ENCODE assay signal across 8 cellular contexts in genomic region chr6:52994789-52995078, GRCh38. TPM values are rescaled to one million over a fixed set of nuclear protein-coding genes. Genes with fewer than 3 reads are reported as not detected.
DNase-seq lines count a peak whose midpoint lies in the region; ATAC-seq and TF ChIP-seq lines count a peak whose summit lies in the region.

No MANE protein-coding gene starts in this region.

- H3K4me3 ChIP-seq in BE2C (ENCODE audit: low read depth, low read length) (peak overlapping the region; percentile 91), thoracic aorta (peak overlapping the region; percentile 76)

- H3K27me3 Mint-ChIP-seq in activated B cell treated with CpG ODN at 0.5 μM for 24 hours (peaks cover 5% of the 10 kb centered on the region), mesothelial cell of epicardium (ENCODE audit: low read depth) (peaks cover 5% of the 10 kb centered on the region)

- H3K36me3 Mint-ChIP-seq in activated B cell treated with CpG ODN at 0.5 μM for 24 hours (ENCODE audit: low read depth) (peaks cover 13% of the 10 kb centered on the region), mesothelial cell of epicardium (peaks cover 17% of the 10 kb centered on the region)

- H3K36me3 ChIP-seq in BE2C (peaks cover 8% of the 10 kb centered on the region; the same call in 1 of the 2 replicates), thoracic aorta (no peaks in the 10 kb centered on the region)

- H3K4me1 ChIP-seq in BE2C (no peaks in the 10 kb centered on the region), thoracic aorta (ENCODE audit: control insufficient read depth in 1 of 2, low read depth in 2 of 2) (peaks cover 6 to 48% of the 10 kb centered on the region in 2 donors)

- H3K4me3 Mint-ChIP-seq in activated B cell treated with CpG ODN at 0.5 μM for 24 hours (peak overlapping the region; percentile 94), mesothelial cell of epicardium (peak overlapping the region; percentile 95)

- no peaks in the 10 kb centered on the region for H3K9me3 ChIP-seq in BE2C
- H3K9me3 ChIP-seq in thoracic aorta = no peaks in the 10 kb centered on the region

- TF ChIP-seq CTCF in BE2C (IDR thresholded peaks at IDR 0.05; ENCODE audit: low read depth, low read length) (no peak), activated B cell treated with CpG ODN at 0.5 μM for 24 hours (IDR thresholded peaks at IDR 0.05) (no peak), mesothelial cell of epicardium (IDR thresholded peaks at IDR 0.05; ENCODE audit: unreplicated experiment) (no peak), thoracic aorta (IDR thresholded peaks at IDR 0.05) (no peak)

- H3K27ac Mint-ChIP-seq in activated B cell treated with CpG ODN at 0.5 μM for 24 hours = peak overlapping the region; percentile 99
- peak overlapping the region; percentile 99 for H3K27ac Mint-ChIP-seq in mesothelial cell of epicardium

- H3K9me3 Mint-ChIP-seq in activated B cell treated with CpG ODN at 0.5 μM for 24 hours = no peaks in the 10 kb centered on the region
- no peaks in the 10 kb centered on the region for H3K9me3 Mint-ChIP-seq in mesothelial cell of epicardium

- no peaks in the 10 kb centered on the region for H3K27me3 ChIP-seq in BE2C
- H3K27me3 ChIP-seq in thoracic aorta (replicated peaks; ENCODE audit: insufficient read depth) = no peaks in the 10 kb centered on the region

- peak; percentile 65 for DNase-seq in BE2C
- peak; percentile 7 for DNase-seq in GM19240 (ENCODE audit: insufficient read length, low spot score)
- DNase-seq in activated B cell treated with CpG ODN at 0.5 μM for 24 hours = peak; percentile 47
- DNase-seq in effector CD4-positive, alpha-beta T cell = peak; percentile 11
- peak; percentile 31 to 72 for DNase-seq in mesothelial cell of epicardium (ENCODE audit: low spot score in 2 of 2, unreplicated experiment in 2 of 2)
- DNase-seq in thoracic aorta (ENCODE audit: low spot score) = no peak
- DNase-seq in NCI-H2107 treated with DMSO at 0.1 percent for 48 hours (lab: John Stamatoyannopoulos, UW; ENCODE audit: unreplicated experiment) = no peak

- peak; percentile 23 for ATAC-seq in HG03280 (IDR thresholded peaks at IDR 0.05; ENCODE audit: unreplicated experiment)
- ATAC-seq in activated B cell treated with CpG ODN at 0.5 μM for 24 hours (ENCODE audit: low read depth) = peak; percentile 19
- no peak for ATAC-seq in thoracic aorta (ENCODE audit: insufficient number of reproducible peaks, low FRiP score, low read depth)

- intact Hi-C loops in activated B cell treated with CpG ODN at 0.5 μM for 24 hours (cut with micrococcal nuclease) = loop anchor here (1.0 to 10.0 kb wide), 14 partner anchors 10 to 800 kb away; partner anchors contain the start of genes EFHC1, GCLC, PAQR8 and TMEM14A

- H3K4me1 Mint-ChIP-seq in activated B cell treated with CpG ODN at 0.5 μM for 24 hours (peaks cover 30% of the 10 kb centered on the region), mesothelial cell of epicardium (peaks cover 18% of the 10 kb centered on the region)

- peak overlapping the region; percentile 93 to 96 for H3K27ac ChIP-seq in thoracic aorta

- POLR2A ChIA-PET in activated B cell treated with CpG ODN at 0.5 μM for 24 hours (lab: Charles Lee) = interaction anchor here (0.8 to 2.2 kb wide), 7 partner anchors 8 to 800 kb away, joined by 3 to 14 read pairs (median 4); partner anchors contain the start of genes FBXO9, LRRC1 and MCM3

- CTCF ChIA-PET in activated B cell treated with CpG ODN at 0.5 μM for 24 hours (lab: Charles Lee) = interaction anchor here (1.0 to 1.4 kb wide), 6 partner anchors 10 to 725 kb away, joined by 3 to 5 read pairs (median 3); partner anchors contain the start of gene MCM3

RNA-seq across cellular contexts. Expression of gene GSTA4, which starts 0.3 kb away (rescaled TPM):
- 36.3 TPM for polyA plus RNA-seq in BE2C (2012; ENCODE audit: insufficient read depth, insufficient read length, low read depth)
- total RNA-seq in activated B cell treated with CpG ODN at 0.5 μM for 24 hours (3.3 and 4.4 TPM in 2 replicates), mesothelial cell of epicardium (66.2 to 69.5 TPM (median 68.8 TPM) in 3 replicates), thoracic aorta (10 to 100 TPM; 18.1 to 19.4 TPM)

Comparison
In these comparisons a context has a peak if more than half of its experiments do, and no peak if none do; other contexts are left out.
1. DNase-seq: peak in BE2C (single experiment), GM19240 (single experiment), activated B cell treated with CpG ODN at 0.5 μM for 24 hours (single experiment), effector CD4-positive, alpha-beta T cell (single experiment) and mesothelial cell of epicardium (2 of 2); none in thoracic aorta (single experiment) and NCI-H2107 treated with DMSO at 0.1 percent for 48 hours (single experiment).